12 cellular contexts compared by ENCODE assay signal in genomic region chr1:8133190-8133589, GRCh38.
DNase-seq lines count a peak whose midpoint lies in the region; ATAC-seq, FAIRE-seq and TF ChIP-seq lines count a peak whose summit lies in the region.
"Had no signal": no experiment of that assay in that cellular context is flagged by ENCODE, and none has a peak within 500 bp of the region (broad histone marks: within the 10 kb centered on the region; RNA-seq: fewer than 3 reads in every experiment).

No MANE protein-coding gene starts in this region.

- H3K4me3 ChIP-seq in astrocyte (ENCODE audit: insufficient read depth, low read depth, low read length), result no peak overlapping the region
- peak overlapping the region in 1 of 2 experiments; percentile 61 for H3K4me3 ChIP-seq in mesenchymal stem cell (ENCODE audit: insufficient read depth in 1 of 2, low read depth in 1 of 2, low read length in 2 of 2)
- no peak overlapping the region for H3K4me3 ChIP-seq in subcutaneous abdominal adipose tissue (ENCODE audit: low read depth in 1 of 5, low read length in 5 of 5)
- H3K4me3 ChIP-seq: GM12878 had no signal

- H3K18ac ChIP-seq in mesenchymal stem cell (ENCODE audit: low read depth in 1 of 2, low read length in 2 of 2), result peak overlapping the region; percentile 64 to 94

- H3K4me1 Mint-ChIP-seq in HFFc6 (ENCODE audit: low read depth) (peaks cover 51% of the 10 kb centered on the region), astrocyte (ENCODE audit: low read depth, unreplicated experiment) (peaks cover 36% of the 10 kb centered on the region)
- H3K4me1 Mint-ChIP-seq in naive thymus-derived CD8-positive, alpha-beta T cell, result peaks cover 0 to 1% (median 0%) of the 10 kb centered on the region in 4 donors

- H3K27me3 Mint-ChIP-seq in HFFc6 (ENCODE audit: insufficient read depth) (no peaks in the 10 kb centered on the region), astrocyte (ENCODE audit: low read depth, unreplicated experiment) (no peaks in the 10 kb centered on the region)
- H3K27me3 Mint-ChIP-seq in naive thymus-derived CD8-positive, alpha-beta T cell, result peaks cover 10 to 40% (median 15%) of the 10 kb centered on the region in 5 donors

- POLR2A ChIA-PET in naive thymus-derived CD8-positive, alpha-beta T cell (lab: Charles Lee), result interaction anchor here (1.9 kb wide), 1 partner anchor 13 kb away, joined by 5 read pairs; no protein-coding TSS in a partner anchor

- H3K4me1 ChIP-seq in astrocyte (ENCODE audit: insufficient read depth, low read length) (peaks cover 37% of the 10 kb centered on the region), mesenchymal stem cell (ENCODE audit: control insufficient read depth, insufficient read depth, low read depth, low read length) (peaks cover 16% of the 10 kb centered on the region), subcutaneous abdominal adipose tissue (ENCODE audit: control insufficient read depth in 5 of 5, insufficient read depth in 5 of 5, low read length in 5 of 5) (peaks cover 0 to 39% (median 25%) of the 10 kb centered on the region in 5 donors)

- H2BK120ac ChIP-seq in mesenchymal stem cell (ENCODE audit: low read depth, low read length), result peak overlapping the region; percentile 91

- H3K27ac ChIP-seq in astrocyte (ENCODE audit: low read depth, low read length), result peak overlapping the region; percentile 78
- peak overlapping the region; percentile 73 for H3K27ac ChIP-seq in mesenchymal stem cell (ENCODE audit: low read length, poor library complexity, severe bottlenecking)
- H3K27ac ChIP-seq in subcutaneous abdominal adipose tissue (ENCODE audit: low read depth, low read length), result peak overlapping the region; percentile 66

- H3K9me3 ChIP-seq in astrocyte (ENCODE audit: insufficient read depth, low read depth, low read length), result no peaks in the 10 kb centered on the region
- no peaks in the 10 kb centered on the region for H3K9me3 ChIP-seq in mesenchymal stem cell (ENCODE audit: control insufficient read depth, low read length)
- H3K9me3 ChIP-seq in subcutaneous abdominal adipose tissue (ENCODE audit: control insufficient read depth in 5 of 5, low read length in 5 of 5), result no peaks in the 10 kb centered on the region

- no peaks in the 10 kb centered on the region for H3K79me2 ChIP-seq in astrocyte (ENCODE audit: insufficient read depth, low read length)

- no peaks in the 10 kb centered on the region for H3K79me1 ChIP-seq in mesenchymal stem cell (replicated peaks; ENCODE audit: low read length, poor library complexity, severe bottlenecking)

- H3K9me3 Mint-ChIP-seq in HFFc6 (no peaks in the 10 kb centered on the region), astrocyte (ENCODE audit: unreplicated experiment) (no peaks in the 10 kb centered on the region)
- no peaks in the 10 kb centered on the region for H3K9me3 Mint-ChIP-seq in naive thymus-derived CD8-positive, alpha-beta T cell
- H3K9me3 Mint-ChIP-seq: natural killer cell, WTC11 had no signal

- peak overlapping the region; percentile 95 for H4K8ac ChIP-seq in mesenchymal stem cell (ENCODE audit: low read length)

- H3K36me3 Mint-ChIP-seq in HFFc6 (ENCODE audit: low read depth), result no peaks in the 10 kb centered on the region
- H3K36me3 Mint-ChIP-seq in astrocyte (ENCODE audit: low read depth, unreplicated experiment), result no peaks in the 10 kb centered on the region
- H3K36me3 Mint-ChIP-seq in naive thymus-derived CD8-positive, alpha-beta T cell, result no peaks in the 10 kb centered on the region
- H3K36me3 Mint-ChIP-seq: natural killer cell, WTC11 had no signal

- no peak overlapping the region for H2AFZ ChIP-seq in astrocyte (ENCODE audit: low read depth, low read length)
- no peak overlapping the region for H2AFZ ChIP-seq in mesenchymal stem cell (ENCODE audit: low read depth, low read length)

- ATAC-seq in naive thymus-derived CD8-positive, alpha-beta T cell, result no peak
- ATAC-seq: GM12878, natural killer cell, WTC11 had no signal

- H3K4me2 ChIP-seq in astrocyte (ENCODE audit: low read length) (peak overlapping the region; percentile 76), mesenchymal stem cell (ENCODE audit: low read length, poor library complexity, severe bottlenecking) (no peak overlapping the region)

- peak overlapping the region; percentile 73 for H2BK15ac ChIP-seq in mesenchymal stem cell (ENCODE audit: low read depth, poor library complexity, severe bottlenecking)

- H3K36me3 ChIP-seq in astrocyte (ENCODE audit: insufficient read depth, low read length) (no peaks in the 10 kb centered on the region), mesenchymal stem cell (ENCODE audit: control insufficient read depth in 1 of 2, insufficient read depth in 2 of 2, low read depth in 1 of 2, low read length in 2 of 2) (no peaks in the 10 kb centered on the region), subcutaneous abdominal adipose tissue (ENCODE audit: control insufficient read depth in 5 of 5, insufficient read depth in 5 of 5, low read length in 5 of 5) (no peaks in the 10 kb centered on the region)

- H3K4ac ChIP-seq in mesenchymal stem cell (ENCODE audit: low read depth in 1 of 2, low read length in 2 of 2), result peak overlapping the region; percentile 82 to 90

- FAIRE-seq in astrocyte (lab: Jason Lieb, UNC), result no peak
- FAIRE-seq: GM12878 had no signal

- H3K27me3 ChIP-seq in astrocyte (ENCODE audit: insufficient read depth, low read length), result no peaks in the 10 kb centered on the region
- no peaks in the 10 kb centered on the region for H3K27me3 ChIP-seq in mesenchymal stem cell (ENCODE audit: control insufficient read depth in 1 of 2, insufficient read depth in 1 of 2, low read length in 2 of 2)
- no peaks in the 10 kb centered on the region for H3K27me3 ChIP-seq in subcutaneous abdominal adipose tissue (ENCODE audit: control insufficient read depth in 5 of 5, insufficient read depth in 4 of 5, low read length in 5 of 5)

- H3K23ac ChIP-seq in mesenchymal stem cell (ENCODE audit: low read length in 2 of 2), result no peak overlapping the region

- peak overlapping the region; percentile 89 to 99 for H2BK12ac ChIP-seq in mesenchymal stem cell (ENCODE audit: low read length in 2 of 2)

- peak overlapping the region; percentile 82 for H3K4me3 Mint-ChIP-seq in HFFc6
- peak overlapping the region; percentile 7 for H3K4me3 Mint-ChIP-seq in astrocyte (ENCODE audit: unreplicated experiment)
- H3K4me3 Mint-ChIP-seq in naive thymus-derived CD8-positive, alpha-beta T cell, result no peak overlapping the region
- H3K4me3 Mint-ChIP-seq: natural killer cell, WTC11 had no signal

- H4K20me1 ChIP-seq in astrocyte (ENCODE audit: insufficient read depth, low read length), result no peaks in the 10 kb centered on the region

- peak overlapping the region; percentile 52 for H3K27ac Mint-ChIP-seq in HFFc6
- peak overlapping the region; percentile 87 for H3K27ac Mint-ChIP-seq in astrocyte (ENCODE audit: unreplicated experiment)
- no peak overlapping the region for H3K27ac Mint-ChIP-seq in naive thymus-derived CD8-positive, alpha-beta T cell
- H3K27ac Mint-ChIP-seq: natural killer cell, WTC11 had no signal

- peak overlapping the region; percentile 41 for H3K9ac ChIP-seq in astrocyte (ENCODE audit: low read length)
- H3K9ac ChIP-seq in mesenchymal stem cell (ENCODE audit: low read length), result peak overlapping the region; percentile 75
- peak overlapping the region in 2 of 5 donors; percentile 35 to 56 for H3K9ac ChIP-seq in subcutaneous abdominal adipose tissue (ENCODE audit: low read length in 5 of 5)

- no peak overlapping the region for H2BK5ac ChIP-seq in mesenchymal stem cell (ENCODE audit: low read depth, low read length, poor library complexity, severe bottlenecking)

- WGBS in mesenchymal stem cell, result 44% methylated on average over 5 of the region's 5 CpGs

- peak overlapping the region in 1 of 2 experiments; percentile 35 for H3K14ac ChIP-seq in mesenchymal stem cell (ENCODE audit: low read length in 2 of 2)

- H4K91ac ChIP-seq in mesenchymal stem cell (ENCODE audit: low read length), result peak overlapping the region; percentile 94

- TF ChIP-seq CTCF in HFFc6 (IDR thresholded peaks at IDR 0.05), result no peak
- no peak for TF ChIP-seq CTCF in astrocyte (IDR thresholded peaks at IDR 0.05; ENCODE audit: insufficient read depth, low read depth, low read length)

- peak overlapping the region; percentile 61 for H2AK5ac ChIP-seq in mesenchymal stem cell (ENCODE audit: low read length, severe bottlenecking)

- no peak for DNase-seq in HFFc6
- no peak for DNase-seq in astrocyte (ENCODE audit: low read depth)
- peak; percentile 25 for DNase-seq in mesenchymal stem cell
- no peak for DNase-seq in NOMO-1 treated with DMSO at 0.1 percent for 48 hours (lab: John Stamatoyannopoulos, UW; ENCODE audit: unreplicated experiment)
- DNase-seq in NCI-H2171 treated with DMSO at 0.1 percent for 48 hours (lab: John Stamatoyannopoulos, UW), result no peak
- no peak for DNase-seq in naive thymus-derived CD8-positive, alpha-beta T cell
- DNase-seq in activated CD4-positive, CD25-positive, alpha-beta regulatory T cell (lab: John Stamatoyannopoulos, UW), result no peak
- DNase-seq: natural killer cell, NCI-H2029 treated with DMSO at 0.1 percent for 48 hours had no signal

Comparison
In these comparisons a context has a peak if more than half of its experiments do, and no peak if none do; other contexts are left out.
1. H3K27ac Mint-ChIP-seq: peak in HFFc6 (single experiment) and astrocyte (single experiment); none in naive thymus-derived CD8-positive, alpha-beta T cell (0 of 10).
2. H3K4me3 Mint-ChIP-seq: peak in HFFc6 (single experiment) and astrocyte (single experiment); none in naive thymus-derived CD8-positive, alpha-beta T cell (0 of 10).
3. Peak in every context shown above with its lines, with median percentiles within 50 percentile points of each other: H3K27ac ChIP-seq.